In the genomic region with DNA sequence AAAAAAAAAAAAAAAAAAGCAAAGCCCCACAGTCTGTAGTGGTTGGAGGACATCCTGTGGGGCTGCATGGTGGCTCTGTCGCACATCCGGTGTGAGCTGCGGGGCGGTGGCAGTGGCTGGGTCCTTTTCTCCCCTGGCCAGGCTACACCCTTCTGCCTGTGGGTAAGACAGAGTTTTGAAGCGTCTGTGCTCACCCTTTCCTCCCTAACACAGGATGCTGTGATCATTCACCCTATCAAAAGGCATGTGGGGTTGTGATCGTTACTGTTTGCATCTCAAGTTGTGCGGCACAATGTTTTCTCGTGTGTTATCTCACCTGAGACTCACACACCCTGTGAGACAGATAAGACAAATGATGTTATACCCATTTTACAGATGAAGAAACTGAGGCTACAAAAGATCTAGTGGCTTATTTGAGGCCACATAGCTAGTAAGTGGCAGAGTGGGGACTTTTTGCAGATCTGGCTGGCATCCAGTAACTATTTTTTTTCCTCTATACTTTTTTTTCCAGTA, we compare ENCODE assay signal across 8 cellular contexts. TPM values are rescaled to one million over a fixed set of nuclear protein-coding genes. Genes with fewer than 3 reads are reported as not detected.
DNase-seq lines count a peak whose midpoint lies in the region; ATAC-seq and TF ChIP-seq lines count a peak whose summit lies in the region.

No MANE protein-coding gene starts in this region.

- TF ChIP-seq POLR2A in esophagus muscularis mucosa (IDR thresholded peaks at IDR 0.05; ENCODE audit: low read depth), result no peak

- TF ChIP-seq CTCF in esophagus muscularis mucosa (IDR thresholded peaks at IDR 0.05), result no peak

- peak; percentile 75 for ATAC-seq in HG03108 (IDR thresholded peaks at IDR 0.05; ENCODE audit: unreplicated experiment)
- ATAC-seq in natural killer cell treated with Interleukin-12 subunit alpha and Interleukin-12 subunit beta and Interleukin-15 and Interleukin-18, amount 100 ng/mL, for 72 hours, result peak; percentile 89 to 95

- peaks cover 85% of the 10 kb centered on the region in 2 donors for H3K4me1 Mint-ChIP-seq in natural killer cell treated with Interleukin-12 subunit alpha and Interleukin-12 subunit beta and Interleukin-15 and Interleukin-18, amount 100 ng/mL, for 72 hours (ENCODE audit: low read depth in 2 of 2)

- no peak for TF ChIP-seq EP300 in esophagus muscularis mucosa (IDR thresholded peaks at IDR 0.05)

- H3K36me3 Mint-ChIP-seq in natural killer cell treated with Interleukin-12 subunit alpha and Interleukin-12 subunit beta and Interleukin-15 and Interleukin-18, amount 100 ng/mL, for 72 hours, result no peaks in the 10 kb centered on the region

- DNase-seq in GM19238 (ENCODE audit: insufficient read length, low spot score) (peak; percentile 75), esophagus muscularis mucosa (ENCODE audit: extremely low spot score) (no peak), NCI-H510A treated with DMSO at 0.1 percent for 48 hours (lab: John Stamatoyannopoulos, UW) (no peak), SIG-M5 (lab: John Stamatoyannopoulos, UW) (no peak), AG08395 (ENCODE audit: low spot score) (no peak)
- DNase-seq in activated CD8-positive, alpha-beta memory T cell treated with anti-CD3 and anti-CD28 coated beads for 1 hour (ENCODE audit: extremely low read depth in 1 of 2, low read depth in 1 of 2), result peak; percentile 60 to 69
- DNase-seq in natural killer cell treated with Interleukin-12 subunit alpha and Interleukin-12 subunit beta and Interleukin-15 and Interleukin-18, amount 100 ng/mL, for 72 hours (ENCODE audit: low spot score), result peak; percentile 94

- no peak overlapping the region for H3K4me3 ChIP-seq in esophagus muscularis mucosa

- no peaks in the 10 kb centered on the region for H3K9me3 ChIP-seq in esophagus muscularis mucosa

- peaks cover 31 to 60% (median 50%) of the 10 kb centered on the region in 4 donors for H3K4me1 ChIP-seq in esophagus muscularis mucosa

- intact Hi-C loops in esophagus muscularis mucosa (cut with DNase I), result no loop called here

- peaks cover 0 to 14% (median 5%) of the 10 kb centered on the region in 4 donors for H3K36me3 ChIP-seq in esophagus muscularis mucosa

- H3K27ac ChIP-seq in esophagus muscularis mucosa (replicated peaks in 1 of 4), result no peak overlapping the region

- no peaks in the 10 kb centered on the region for H3K27me3 Mint-ChIP-seq in natural killer cell treated with Interleukin-12 subunit alpha and Interleukin-12 subunit beta and Interleukin-15 and Interleukin-18, amount 100 ng/mL, for 72 hours

- H3K27ac Mint-ChIP-seq in natural killer cell treated with Interleukin-12 subunit alpha and Interleukin-12 subunit beta and Interleukin-15 and Interleukin-18, amount 100 ng/mL, for 72 hours, result peak overlapping the region; percentile 90 to 97

- no peaks in the 10 kb centered on the region for H3K27me3 ChIP-seq in esophagus muscularis mucosa

- peak overlapping the region; percentile 67 for H3K4me3 Mint-ChIP-seq in natural killer cell treated with Interleukin-12 subunit alpha and Interleukin-12 subunit beta and Interleukin-15 and Interleukin-18, amount 100 ng/mL, for 72 hours

- WGBS in esophagus muscularis mucosa, result 76% methylated on average over 8 of the region's 8 CpGs

- no peaks in the 10 kb centered on the region for H3K9me3 Mint-ChIP-seq in natural killer cell treated with Interleukin-12 subunit alpha and Interleukin-12 subunit beta and Interleukin-15 and Interleukin-18, amount 100 ng/mL, for 72 hours

RNA-seq across cellular contexts. Expression of a gene that starts 17.5 kb away (rescaled TPM):
- total RNA-seq in natural killer cell treated with Interleukin-12 subunit alpha and Interleukin-12 subunit beta and Interleukin-15 and Interleukin-18, amount 100 ng/mL, for 72 hours, result 100 to 1,000 TPM; 351 to 512 TPM
- 100 to 1,000 TPM in 1 of 4 donors, 10 to 100 TPM in 3; 20.6 to 289 (median 29.6) TPM for total RNA-seq in esophagus muscularis mucosa

Comparison
In these comparisons a context has a peak if more than half of its experiments do, and no peak if none do; other contexts are left out.
1. DNase-seq: peak in GM19238 (single experiment), activated CD8-positive, alpha-beta memory T cell treated with anti-CD3 and anti-CD28 coated beads for 1 hour (2 of 2) and natural killer cell treated with Interleukin-12 subunit alpha and Interleukin-12 subunit beta and Interleukin-15 and Interleukin-18, amount 100 ng/mL, for 72 hours (single experiment); none in esophagus muscularis mucosa (single experiment), NCI-H510A treated with DMSO at 0.1 percent for 48 hours (single experiment), SIG-M5 (single experiment) and AG08395 (single experiment).